In genomic region chr1:154433161-154433681, GRCh38 we compare ENCODE assay signal across 10 cellular contexts. TPM values are rescaled to one million over a fixed set of nuclear protein-coding genes. Genes with fewer than 3 reads are reported as not detected.
DNase-seq lines count a peak whose midpoint lies in the region; ATAC-seq and TF ChIP-seq lines count a peak whose summit lies in the region.
"Had no signal": no experiment of that assay in that cellular context is flagged by ENCODE, and none has a peak within 500 bp of the region (broad histone marks: within the 10 kb centered on the region; RNA-seq: fewer than 3 reads in every experiment).

No MANE protein-coding gene starts in this region.

- H3K36me3 Mint-ChIP-seq in CD8-positive, alpha-beta T cell, result peaks cover 75% of the 10 kb centered on the region
- H3K36me3 Mint-ChIP-seq in dendritic cell treated with granulocyte-macrophage colony-stimulating factor and Interleukin-4, amounts not matched to agents 40 ng/mL and 50 ng/mL, for 4 days (ENCODE audit: low read depth), result peaks cover 95% of the 10 kb centered on the region
- H3K36me3 Mint-ChIP-seq: type B pancreatic cell had no signal

- no peak for TF ChIP-seq POLR2A in ovary (IDR thresholded peaks at IDR 0.05)

- H3K9me3 ChIP-seq in CD8-positive, alpha-beta T cell (ENCODE audit: low read length), result no peaks in the 10 kb centered on the region
- no peaks in the 10 kb centered on the region for H3K9me3 ChIP-seq in ovary

- peaks cover 18% of the 10 kb centered on the region for H3K4me1 ChIP-seq in CD8-positive, alpha-beta T cell (ENCODE audit: insufficient read depth, low read length)
- peaks cover 7% of the 10 kb centered on the region for H3K4me1 ChIP-seq in ovary (ENCODE audit: insufficient read depth)

- H3K27me3 ChIP-seq in CD8-positive, alpha-beta T cell (ENCODE audit: insufficient read depth, low read length), result no peaks in the 10 kb centered on the region
- H3K27me3 ChIP-seq in ovary, result no peaks in the 10 kb centered on the region

- intact Hi-C loops in CD8-positive, alpha-beta T cell (cut with DNase I, micrococcal nuclease), result no loop called here
- intact Hi-C loops in dendritic cell treated with granulocyte-macrophage colony-stimulating factor and Interleukin-4, amounts not matched to agents 40 ng/mL and 50 ng/mL, for 4 days (cut with micrococcal nuclease), result loop anchor here (2.0 to 5.0 kb wide), 2 partner anchors 26 to 44 kb away; no protein-coding TSS in a partner anchor
- intact Hi-C loops in ovary (cut with DNase I), result no loop called here

- DNase-seq in CD8-positive, alpha-beta T cell, result peak in 2 of 7 experiments; percentile 16 to 18
- DNase-seq in RWPE1 (ENCODE audit: low spot score) (peak; percentile 87), renal cortical epithelial cell (ENCODE audit: low read depth) (peak; percentile 44), NCI-H345 (lab: John Stamatoyannopoulos, UW) (no peak), NCI-H526 (lab: John Stamatoyannopoulos, UW) (no peak), ovary (no peak), foreskin fibroblast (no peak)

- H3K4me3 Mint-ChIP-seq in CD8-positive, alpha-beta T cell, result no peak overlapping the region
- H3K4me3 Mint-ChIP-seq in dendritic cell treated with granulocyte-macrophage colony-stimulating factor and Interleukin-4, amounts not matched to agents 40 ng/mL and 50 ng/mL, for 4 days, result peak overlapping the region; percentile 9
- H3K4me3 Mint-ChIP-seq: type B pancreatic cell had no signal

- H3K27ac ChIP-seq in CD8-positive, alpha-beta T cell (ENCODE audit: low read depth, low read length), result no peak overlapping the region
- H3K27ac ChIP-seq in RWPE1 (peak overlapping the region; percentile 90), ovary (no peak overlapping the region)

- no peaks in the 10 kb centered on the region for H3K9me3 Mint-ChIP-seq in CD8-positive, alpha-beta T cell
- no peaks in the 10 kb centered on the region for H3K9me3 Mint-ChIP-seq in dendritic cell treated with granulocyte-macrophage colony-stimulating factor and Interleukin-4, amounts not matched to agents 40 ng/mL and 50 ng/mL, for 4 days
- H3K9me3 Mint-ChIP-seq: activated T-helper 2 cell treated with anti-CD3 and anti-CD28 coated beads, Interferon-gamma antibody, Interleukin-2, Interleukin-4, amounts not matched to agents 10 μg/mL and 5 μg/mL and 100 μg/mL, durations not matched to agents 14 hours and 24 hours and 36 hours; type B pancreatic cell had no signal

- no peak overlapping the region for H3K4me3 ChIP-seq in CD8-positive, alpha-beta T cell (ENCODE audit: low read depth, low read length)
- H3K4me3 ChIP-seq in ovary (no peak overlapping the region), foreskin fibroblast (ENCODE audit: low read depth in 1 of 2, low read length in 2 of 2) (no peak overlapping the region)

- CTCF ChIA-PET in CD8-positive, alpha-beta T cell (lab: Charles Lee), result interaction anchor here (0.9 to 1.3 kb wide), 3 partner anchors 9 to 98 kb away, joined by 3 to 4 read pairs (median 3); no protein-coding TSS in a partner anchor
- CTCF ChIA-PET in RWPE1 (lab: Yijun Ruan, JAX), result no interaction called here

- 90 to 95% (median 90%) methylated on average over 8 of the region's 8 CpGs for WGBS in ovary, 3 donors

- ATAC-seq in CD8-positive, alpha-beta T cell, result no peak

- peaks cover 25% of the 10 kb centered on the region for H3K36me3 ChIP-seq in CD8-positive, alpha-beta T cell (ENCODE audit: insufficient read depth, low read length)
- H3K36me3 ChIP-seq in ovary, result no peaks in the 10 kb centered on the region

- peak overlapping the region; percentile 70 for H3K27ac Mint-ChIP-seq in CD8-positive, alpha-beta T cell
- peak overlapping the region; percentile 86 for H3K27ac Mint-ChIP-seq in dendritic cell treated with granulocyte-macrophage colony-stimulating factor and Interleukin-4, amounts not matched to agents 40 ng/mL and 50 ng/mL, for 4 days
- H3K27ac Mint-ChIP-seq: activated T-helper 2 cell treated with anti-CD3 and anti-CD28 coated beads, Interferon-gamma antibody, Interleukin-2, Interleukin-4, amounts not matched to agents 10 μg/mL and 5 μg/mL and 100 μg/mL, durations not matched to agents 14 hours and 24 hours and 36 hours; type B pancreatic cell had no signal

- TF ChIP-seq EP300 in ovary (IDR thresholded peaks at IDR 0.05), result no peak

- TF ChIP-seq CTCF in CD8-positive, alpha-beta T cell (IDR thresholded peaks at IDR 0.05), result no peak
- TF ChIP-seq CTCF in RWPE1 (conservative IDR thresholded peaks at IDR 0.05; ENCODE audit: low read depth), result no peak
- no peak for TF ChIP-seq CTCF in ovary (IDR thresholded peaks at IDR 0.05)
- no peak for TF ChIP-seq CTCF in foreskin fibroblast (IDR thresholded peaks at IDR 0.05; ENCODE audit: low read depth, low read length)

- POLR2A ChIA-PET in CD8-positive, alpha-beta T cell (lab: Charles Lee), result no interaction called here
- POLR2A ChIA-PET in RWPE1 (lab: Yijun Ruan, JAX; ENCODE audit: low non-redundant PET), result no interaction called here

- no peaks in the 10 kb centered on the region for H3K27me3 Mint-ChIP-seq in CD8-positive, alpha-beta T cell (ENCODE audit: low read depth)
- H3K27me3 Mint-ChIP-seq in dendritic cell treated with granulocyte-macrophage colony-stimulating factor and Interleukin-4, amounts not matched to agents 40 ng/mL and 50 ng/mL, for 4 days, result no peaks in the 10 kb centered on the region
- H3K27me3 Mint-ChIP-seq: type B pancreatic cell had no signal

- H3K4me1 Mint-ChIP-seq in CD8-positive, alpha-beta T cell (ENCODE audit: low read depth), result peaks cover 25% of the 10 kb centered on the region
- peaks cover 78% of the 10 kb centered on the region for H3K4me1 Mint-ChIP-seq in dendritic cell treated with granulocyte-macrophage colony-stimulating factor and Interleukin-4, amounts not matched to agents 40 ng/mL and 50 ng/mL, for 4 days (ENCODE audit: low read depth)

RNA-seq across cellular contexts. Expression of gene IL6R, which starts 28.1 kb away (rescaled TPM):
- total RNA-seq in CD8-positive, alpha-beta T cell, result 10 to 100 TPM in 1 of 2 experiments, 1 to 10 TPM in 1; 10.0 to 12.0 TPM
- total RNA-seq in renal cortical epithelial cell (13.9 and 14.6 TPM in 2 replicates), ovary (10 to 100 TPM in 6 of 7 donors, 1 to 10 TPM in 1; 7.5 to 37.0 (median 12.9) TPM)
- 1 to 10 TPM; 6.5 to 9.1 TPM for polyA plus RNA-seq in ovary

Comparison
In these comparisons a context has a peak if more than half of its experiments do, and no peak if none do; other contexts are left out.
1. DNase-seq: peak in RWPE1 (single experiment) and renal cortical epithelial cell (single experiment); none in NCI-H345 (single experiment), NCI-H526 (0 of 2), ovary (0 of 5) and foreskin fibroblast (0 of 2).